1 cellular context compared by ENCODE assay signal in the genomic region with DNA sequence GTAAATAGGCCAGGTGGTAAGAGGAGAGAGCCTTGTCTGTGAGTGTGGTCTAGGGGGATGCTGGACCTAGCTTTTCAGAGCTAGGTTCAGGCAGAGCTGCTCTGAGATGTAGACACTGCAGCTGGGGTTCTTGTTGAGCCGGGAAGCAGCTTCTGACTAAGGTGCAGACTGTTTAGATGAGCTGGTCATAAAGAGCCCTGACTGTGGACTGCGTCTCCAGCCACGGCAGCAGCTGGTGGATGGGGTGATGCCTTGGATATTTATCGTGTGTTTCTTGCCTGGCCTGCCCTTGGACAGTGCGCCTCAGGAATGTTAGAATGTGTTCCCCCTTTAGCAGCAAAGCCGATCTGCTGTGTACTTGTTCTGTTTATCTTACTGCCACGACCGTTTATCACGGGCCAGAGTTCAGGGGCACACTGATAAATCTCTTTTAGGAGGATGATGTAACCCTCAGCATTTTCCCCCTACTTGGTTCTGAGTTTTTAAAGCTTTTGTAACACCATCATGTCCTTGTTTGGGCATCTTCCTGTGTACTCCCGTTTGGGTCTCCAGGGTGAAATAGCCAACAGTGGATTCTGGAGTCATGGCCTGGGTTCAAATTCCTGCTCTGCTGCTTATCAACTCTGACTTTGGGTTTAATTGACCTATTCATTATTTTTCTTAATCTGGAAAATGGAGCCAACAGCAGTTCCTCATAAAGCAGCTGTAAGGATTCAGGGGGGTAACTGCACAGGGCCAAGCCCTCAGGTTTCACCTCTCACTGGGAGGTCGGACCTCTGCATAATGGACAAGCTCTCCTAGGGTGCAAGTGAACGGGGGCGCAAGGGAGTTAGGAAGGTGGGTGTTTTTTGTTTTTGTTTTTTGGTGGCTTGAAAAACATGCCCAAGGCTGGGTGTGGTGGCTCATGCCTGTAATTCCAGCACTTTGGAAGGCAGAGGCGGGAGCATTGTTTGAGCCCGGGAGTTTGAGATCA.
A peak's percentile ranks its signal among the peaks of the same experiment; 100 is the strongest.
TF ChIP-seq lines count a peak whose summit lies in the region.

No MANE protein-coding gene starts in this region.

TF ChIP-seq in IMR-90, 13 proteins besides CTCF, POLR2A, EP300 and RAD21:
- TF ChIP-seq, protein P1, sequence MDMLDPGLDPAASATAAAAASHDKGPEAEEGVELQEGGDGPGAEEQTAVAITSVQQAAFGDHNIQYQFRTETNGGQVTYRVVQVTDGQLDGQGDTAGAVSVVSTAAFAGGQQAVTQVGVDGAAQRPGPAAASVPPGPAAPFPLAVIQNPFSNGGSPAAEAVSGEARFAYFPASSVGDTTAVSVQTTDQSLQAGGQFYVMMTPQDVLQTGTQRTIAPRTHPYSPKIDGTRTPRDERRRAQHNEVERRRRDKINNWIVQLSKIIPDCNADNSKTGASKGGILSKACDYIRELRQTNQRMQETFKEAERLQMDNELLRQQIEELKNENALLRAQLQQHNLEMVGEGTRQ (IDR thresholded peaks at IDR 0.05; ENCODE audit: low read depth, low read length): no peak
- peak; percentile 87 for TF ChIP-seq CEBPB (IDR thresholded peaks at IDR 0.05; ENCODE audit: low read depth, low read length)
- no peak for TF ChIP-seq RCOR1 (IDR thresholded peaks at IDR 0.05; ENCODE audit: insufficient replicate concordance, low read length)
- TF ChIP-seq, protein P2, sequence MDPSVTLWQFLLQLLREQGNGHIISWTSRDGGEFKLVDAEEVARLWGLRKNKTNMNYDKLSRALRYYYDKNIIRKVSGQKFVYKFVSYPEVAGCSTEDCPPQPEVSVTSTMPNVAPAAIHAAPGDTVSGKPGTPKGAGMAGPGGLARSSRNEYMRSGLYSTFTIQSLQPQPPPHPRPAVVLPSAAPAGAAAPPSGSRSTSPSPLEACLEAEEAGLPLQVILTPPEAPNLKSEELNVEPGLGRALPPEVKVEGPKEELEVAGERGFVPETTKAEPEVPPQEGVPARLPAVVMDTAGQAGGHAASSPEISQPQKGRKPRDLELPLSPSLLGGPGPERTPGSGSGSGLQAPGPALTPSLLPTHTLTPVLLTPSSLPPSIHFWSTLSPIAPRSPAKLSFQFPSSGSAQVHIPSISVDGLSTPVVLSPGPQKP (IDR thresholded peaks at IDR 0.05; ENCODE audit: borderline replicate concordance, low read depth, low read length): peak; percentile 93
- peak; percentile 24; the same call in 1 of the 2 replicates for TF ChIP-seq MAZ (IDR thresholded peaks at IDR 0.05; ENCODE audit: borderline replicate concordance, low read depth, low read length)
- TF ChIP-seq MXI1 (IDR thresholded peaks at IDR 0.05; ENCODE audit: borderline replicate concordance, low read depth, low read length): no peak
- peak; percentile 44; the same call in 1 of the 2 replicates for TF ChIP-seq MAFK (IDR thresholded peaks at IDR 0.05; ENCODE audit: low read depth, low read length)
- TF ChIP-seq RFX5 (IDR thresholded peaks at IDR 0.05; ENCODE audit: low read depth, low read length): no peak
- TF ChIP-seq CHD1 (IDR thresholded peaks at IDR 0.05; ENCODE audit: low read depth, low read length): no peak; the same call in 1 of the 2 replicates
- peak; percentile 89 for TF ChIP-seq FOS (IDR thresholded peaks at IDR 0.05; ENCODE audit: low read depth, low read length)
- peak; percentile 90 for TF ChIP-seq BHLHE40 (IDR thresholded peaks at IDR 0.05; ENCODE audit: low read depth, low read length)
- TF ChIP-seq SMC3 (IDR thresholded peaks at IDR 0.05; ENCODE audit: low read depth, low read length): 0 out of 2 replicates have a peak, but pooled peaks have one; percentile 20
- TF ChIP-seq NFE2L2 (IDR thresholded peaks at IDR 0.05; ENCODE audit: low read depth, low read length): peak; percentile 17; the same call in 1 of the 2 replicates
